15 cellular contexts compared by ENCODE assay signal in genomic region chr11:75182652-75183051, GRCh38. TPM values are rescaled to one million over a fixed set of nuclear protein-coding genes. Genes with fewer than 3 reads are reported as not detected.
"Had no signal": no experiment of that assay in that cellular context is flagged by ENCODE, and none has a peak within 500 bp of the region (broad histone marks: within the 10 kb centered on the region; RNA-seq: fewer than 3 reads in every experiment).

No MANE protein-coding gene starts in this region.

- H3K4me3 ChIP-seq: ascending aorta, esophagus muscularis mucosa, tibial artery had no signal

- H3K36me3 ChIP-seq: ascending aorta, esophagus muscularis mucosa, tibial artery had no signal

- ATAC-seq: activated CD4-positive, alpha-beta T cell treated with anti-CD3 and anti-CD28 coated beads for 36 hours; activated CD8-positive, alpha-beta T cell treated with anti-CD3 and anti-CD28 coated beads, Interleukin-2, amount 10 ng/mL, durations not matched to agents 7 days and 5 days; left colon; T-cell had no signal

- H3K27ac ChIP-seq: tibial artery, VCaP had no signal

- H3K9me3 Mint-ChIP-seq: activated T-helper 1 cell treated with anti-CD3 and anti-CD28 coated beads, Interleukin-12 subunit alpha, Interleukin-12 subunit beta, Interleukin-2, Interleukin-4 antibody, amounts not matched to agents 30 ng/mL and 10 ng/mL and 1 ng/mL, durations not matched to agents 14 hours and 24 hours and 36 hours; T-cell had no signal

- H3K27ac Mint-ChIP-seq: activated CD4-positive, alpha-beta T cell treated with anti-CD3 and anti-CD28 coated beads for 36 hours; activated CD8-positive, alpha-beta T cell treated with anti-CD3 and anti-CD28 coated beads, Interleukin-2, amount 10 ng/mL, durations not matched to agents 7 days and 5 days; activated T-helper 1 cell treated with anti-CD3 and anti-CD28 coated beads, Interleukin-12 subunit alpha, Interleukin-12 subunit beta, Interleukin-2, Interleukin-4 antibody, amounts not matched to agents 30 ng/mL and 10 ng/mL and 1 ng/mL, durations not matched to agents 14 hours and 24 hours and 36 hours; T-cell had no signal

- H3K27me3 ChIP-seq: ascending aorta had no signal

- H3K4me1 ChIP-seq: ascending aorta, tibial artery had no signal

- H3K9me3 ChIP-seq: ascending aorta, esophagus muscularis mucosa, tibial artery had no signal

- H3K36me3 Mint-ChIP-seq: T-cell had no signal

- H3K4me3 Mint-ChIP-seq: activated CD4-positive, alpha-beta T cell treated with anti-CD3 and anti-CD28 coated beads for 36 hours; activated CD8-positive, alpha-beta T cell treated with anti-CD3 and anti-CD28 coated beads, Interleukin-2, amount 10 ng/mL, durations not matched to agents 7 days and 5 days; activated T-helper 1 cell treated with anti-CD3 and anti-CD28 coated beads, Interleukin-12 subunit alpha, Interleukin-12 subunit beta, Interleukin-2, Interleukin-4 antibody, amounts not matched to agents 30 ng/mL and 10 ng/mL and 1 ng/mL, durations not matched to agents 14 hours and 24 hours and 36 hours; T-cell had no signal

- H3K4me1 Mint-ChIP-seq: activated CD4-positive, alpha-beta T cell treated with anti-CD3 and anti-CD28 coated beads for 36 hours; T-cell had no signal

- DNase-seq: activated CD4-positive, alpha-beta T cell treated with anti-CD3 and anti-CD28 coated beads for 36 hours; activated CD8-positive, alpha-beta T cell treated with anti-CD3 and anti-CD28 coated beads, Interleukin-2, amount 10 ng/mL, durations not matched to agents 7 days and 5 days; activated naive CD4-positive, alpha-beta T cell; glutamatergic neuron; left colon; stimulated activated CD4-positive, alpha-beta T cell treated with anti-CD3 and anti-CD28 coated beads, Interleukin-15, amount 100 ng/mL, for 24 hours; T-cell; T1000 had no signal

RNA-seq across cellular contexts. Expression of gene SLCO2B1, which starts 31.7 kb away (rescaled TPM):
- total RNA-seq: activated CD4-positive, alpha-beta T cell treated with anti-CD3 and anti-CD28 coated beads for 36 hours; activated CD8-positive, alpha-beta T cell treated with anti-CD3 and anti-CD28 coated beads, Interleukin-2, amount 10 ng/mL, durations not matched to agents 7 days and 5 days; activated T-helper 1 cell treated with anti-CD3 and anti-CD28 coated beads, Interleukin-12 subunit alpha, Interleukin-12 subunit beta, Interleukin-2, Interleukin-4 antibody, amounts not matched to agents 30 ng/mL and 10 ng/mL and 1 ng/mL, durations not matched to agents 14 hours and 24 hours and 36 hours; bronchial epithelial cell; fibroblast of villous mesenchyme had no signal

RNA-seq across cellular contexts. Expression of gene TPBGL, which starts 57.9 kb away (rescaled TPM):
- total RNA-seq: ascending aorta, bronchial epithelial cell, fibroblast of villous mesenchyme had no signal
